ENCODE assay signal across 8 cellular contexts in genomic region chr17:41801374-41802062, GRCh38. TPM values are rescaled to one million over a fixed set of nuclear protein-coding genes. Genes with fewer than 3 reads are reported as not detected.
DNase-seq lines count a peak whose midpoint lies in the region; ATAC-seq, FAIRE-seq and TF ChIP-seq lines count a peak whose summit lies in the region.

No MANE protein-coding gene starts in this region.

- H3K27ac ChIP-seq in Karpas-422 (ENCODE audit: low read length), result no peak overlapping the region
- no peak overlapping the region for H3K27ac ChIP-seq in testis

- H3K27me3 ChIP-seq in Karpas-422 (ENCODE audit: low read length), result no peaks in the 10 kb centered on the region
- no peaks in the 10 kb centered on the region for H3K27me3 ChIP-seq in testis

- no peak overlapping the region for H3K4me2 ChIP-seq in Karpas-422 (ENCODE audit: low read depth, low read length, poor library complexity, severe bottlenecking)

- no peaks in the 10 kb centered on the region for H3K79me2 ChIP-seq in Karpas-422 (ENCODE audit: low read length)

- TF ChIP-seq POLR2A in testis (IDR thresholded peaks at IDR 0.05), result no peak

- H3K4me1 ChIP-seq in Karpas-422 (ENCODE audit: low read length), result peaks cover 10% of the 10 kb centered on the region
- H3K4me1 ChIP-seq in testis, result peaks cover 6% of the 10 kb centered on the region

- intact Hi-C loops in testis (cut with DNase I; ENCODE audit: low total_unique reads), result no loop called here

- H4K20me1 ChIP-seq in Karpas-422 (ENCODE audit: insufficient read depth, low read depth, low read length), result no peaks in the 10 kb centered on the region

- H3K36me3 ChIP-seq in Karpas-422 (ENCODE audit: insufficient read depth, low read length), result no peaks in the 10 kb centered on the region
- no peaks in the 10 kb centered on the region for H3K36me3 ChIP-seq in testis (ENCODE audit: low read depth, missing control alignments)

- TF ChIP-seq CTCF in testis (IDR thresholded peaks at IDR 0.05), result peak; percentile 95 to 98 (median 97)

- no peak overlapping the region for H3K4me3 ChIP-seq in Karpas-422 (ENCODE audit: low read length)
- no peak overlapping the region for H3K4me3 ChIP-seq in testis

- no peak for ATAC-seq in HG03565 (IDR thresholded peaks at IDR 0.05; ENCODE audit: unreplicated experiment)

- no peak for FAIRE-seq in frontal cortex (lab: Jason Lieb, UNC)

- no peak overlapping the region for H3K9ac ChIP-seq in Karpas-422 (ENCODE audit: low read length)

- WGBS in testis, 2 donors, result 22 to 30% methylated on average over 4 to 13 of the region's 13 CpGs

- H3K9me3 ChIP-seq in Karpas-422 (ENCODE audit: low read length) (no peaks in the 10 kb centered on the region), testis (no peaks in the 10 kb centered on the region)

- no peak overlapping the region for H2AFZ ChIP-seq in Karpas-422 (ENCODE audit: low read length)

- no peaks in the 10 kb centered on the region for H3K9me2 ChIP-seq in Karpas-422 (replicated peaks; ENCODE audit: insufficient read depth, low read length)

- DNase-seq in DMS 273 (lab: John Stamatoyannopoulos, UW; ENCODE audit: unreplicated experiment) (peak; percentile 90), Karpas-422 (peak; percentile 87), RPMI8226 (peak; percentile 78), frontal cortex (ENCODE audit: low spot score in 2 of 2) (peak; percentile 75 to 85), occipital lobe (lab: John Stamatoyannopoulos, UW) (peak; percentile 45), testis (peak; percentile 89)
- peak; percentile 60 for DNase-seq in activated T-helper 9 cell treated with anti-CD3 and anti-CD28 coated beads, Interleukin-2, amount 50 U/mL, for 16 hours (ENCODE audit: low read depth)

RNA-seq across cellular contexts. Expression of gene P3H4, which starts 10.2 kb away (rescaled TPM):
- 0.61 TPM in 1 of 2 replicates, not detected in the other for total RNA-seq in Karpas-422 (2014; rRNA removed; shearing (Covaris generic); ENCODE audit: low replicate concordance)
- 10.2 TPM for total RNA-seq in frontal cortex
- 10.3 TPM for total RNA-seq in occipital lobe
- 10 to 100 TPM in 1 of 2 donors, 1 to 10 TPM in 1; 9.9 to 13.9 TPM for total RNA-seq in testis
- polyA plus RNA-seq in testis (ENCODE audit: insufficient read depth, low read depth, low replicate concordance), result 6.9 TPM

RNA-seq across cellular contexts. Expression of gene FKBP10, which starts 11.3 kb away (rescaled TPM):
- 0.54 and 1.9 TPM in 2 replicates for total RNA-seq in Karpas-422 (2014; rRNA removed; shearing (Covaris generic); ENCODE audit: low replicate concordance)
- total RNA-seq in frontal cortex (9.0 TPM), occipital lobe (11.2 TPM), testis (10 to 100 TPM; 31.4 to 36.5 TPM)
- polyA plus RNA-seq in testis (ENCODE audit: insufficient read depth, low read depth, low replicate concordance), result 37.8 TPM

RNA-seq across cellular contexts. Expression of gene JUP, which starts 15.0 kb away (rescaled TPM):
- 102 and 133 TPM in 2 replicates for total RNA-seq in Karpas-422 (2014; rRNA removed; shearing (Covaris generic); ENCODE audit: low replicate concordance)
- total RNA-seq in frontal cortex, result 33.8 TPM
- 37.4 TPM for total RNA-seq in occipital lobe
- total RNA-seq in testis, result 10 to 100 TPM; 36.8 to 38.9 TPM
- 22.5 TPM for polyA plus RNA-seq in testis (ENCODE audit: insufficient read depth, low read depth, low replicate concordance)

RNA-seq across cellular contexts. Expression of gene NT5C3B, which starts 34.5 kb away (rescaled TPM):
- 10.5 and 17.8 TPM in 2 replicates for total RNA-seq in Karpas-422 (2014; rRNA removed; shearing (Covaris generic); ENCODE audit: low replicate concordance)
- 131 TPM for total RNA-seq in frontal cortex
- total RNA-seq in occipital lobe, result 85.8 TPM
- 10 to 100 TPM; 61.9 to 74.3 TPM for total RNA-seq in testis
- polyA plus RNA-seq in testis (ENCODE audit: insufficient read depth, low read depth, low replicate concordance), result 214 TPM

RNA-seq across cellular contexts. Expression of gene KLHL10, which starts 36.1 kb away (rescaled TPM):
- 0.29 TPM in 1 of 2 replicates, not detected in the other for total RNA-seq in Karpas-422 (2014; rRNA removed; shearing (Covaris generic); ENCODE audit: low replicate concordance)
- total RNA-seq in frontal cortex (under 0.01 TPM), occipital lobe (not detected), testis (10 to 100 TPM; 31.8 to 76.3 TPM)
- polyA plus RNA-seq in testis (ENCODE audit: insufficient read depth, low read depth, low replicate concordance), result 130 TPM
